In genomic region chr12:62525306-62525705, GRCh38 we compare ENCODE assay signal across 21 cellular contexts. TPM values are rescaled to one million over a fixed set of nuclear protein-coding genes. Genes with fewer than 3 reads are reported as not detected.
DNase-seq lines count a peak whose midpoint lies in the region; ATAC-seq, FAIRE-seq and TF ChIP-seq lines count a peak whose summit lies in the region.
"Had no signal": no experiment of that assay in that cellular context is flagged by ENCODE, and none has a peak within 500 bp of the region (broad histone marks: within the 10 kb centered on the region; RNA-seq: fewer than 3 reads in every experiment).

No MANE protein-coding gene starts in this region.

- RAD21 ChIA-PET in GM12878 (lab: Charles Lee; ENCODE audit: unreplicated experiment), result no interaction called here

- POLR2A ChIA-PET in GM12878 (lab: Charles Lee), result no interaction called here

- TF ChIP-seq EP300 in GM12878 (IDR thresholded peaks at IDR 0.05; ENCODE audit: borderline replicate concordance in 1 of 2, control insufficient read depth in 1 of 2, low read depth in 2 of 2, low read length in 2 of 2), result no peak

- no peak overlapping the region for H3K4me3 ChIP-seq in GM12878
- H3K4me3 ChIP-seq: left lung, psoas muscle, SK-N-MC, vagina had no signal

- in situ Hi-C loops in GM12878 (cut with MboI), result no loop called here

- H3K4me1 Mint-ChIP-seq in activated naive CD4-positive, alpha-beta T cell treated with anti-CD3 and anti-CD28 coated beads, Interleukin-2, amount 10 ng/mL, durations not matched to agents 7 days and 5 days, result peaks cover 15% of the 10 kb centered on the region
- H3K4me1 Mint-ChIP-seq in stimulated activated naive B cell treated with anti-CD40 and anti-IgM and Interleukin-4, amounts not matched to agents 10 μg/mL and 1 μg/mL and 100 μg/mL, for 72 hours, result no peaks in the 10 kb centered on the region

- no peak overlapping the region for H3K9ac ChIP-seq in GM12878 (ENCODE audit: control insufficient read depth, insufficient read depth, low read length)

- no peak overlapping the region for H3K4me3 Mint-ChIP-seq in activated naive CD4-positive, alpha-beta T cell treated with anti-CD3 and anti-CD28 coated beads, Interleukin-2, amount 10 ng/mL, durations not matched to agents 7 days and 5 days
- H3K4me3 Mint-ChIP-seq in stimulated activated naive B cell treated with anti-CD40 and anti-IgM and Interleukin-4, amounts not matched to agents 10 μg/mL and 1 μg/mL and 100 μg/mL, for 72 hours, result no peak overlapping the region

- no peak overlapping the region for H3K27ac ChIP-seq in GM12878 (ENCODE audit: control insufficient read depth, insufficient read depth)
- H3K27ac ChIP-seq: psoas muscle, SK-N-MC, vagina had no signal

- no peak for DNase-seq in activated naive CD4-positive, alpha-beta T cell treated with anti-CD3 and anti-CD28 coated beads, Interleukin-2, amount 10 ng/mL, durations not matched to agents 7 days and 5 days
- DNase-seq in activated naive CD4-positive, alpha-beta T cell treated with anti-CD3 and anti-CD28 coated beads, Interleukin-2, amount 50 U/mL, for 16 hours, result no peak
- DNase-seq in OCI-M1 (lab: John Stamatoyannopoulos, UW), result peak; percentile 26
- no peak for DNase-seq in GM12878 (ENCODE audit: low read depth, low spot score)
- DNase-seq in pons (ENCODE audit: low spot score), result peak; percentile 28
- DNase-seq in stimulated activated naive B cell treated with anti-CD40 and anti-IgM and Interleukin-4, amounts not matched to agents 10 μg/mL and 1 μg/mL and 100 μg/mL, for 72 hours, result no peak
- no peak for DNase-seq in foreskin melanocyte
- DNase-seq: activated CD4-positive, CD25-positive, alpha-beta regulatory T cell; erythroblast; foreskin fibroblast; GDM1; left lung; NCI-H1105; NCI-H2081 treated with DMSO at 0.1 percent for 48 hours; NCI-H510A; psoas muscle; RPMI8226; T-helper 9 cell had no signal

- H3K9me3 Mint-ChIP-seq in activated naive CD4-positive, alpha-beta T cell treated with anti-CD3 and anti-CD28 coated beads, Interleukin-2, amount 10 ng/mL, durations not matched to agents 7 days and 5 days, result no peaks in the 10 kb centered on the region
- no peaks in the 10 kb centered on the region for H3K9me3 Mint-ChIP-seq in stimulated activated naive B cell treated with anti-CD40 and anti-IgM and Interleukin-4, amounts not matched to agents 10 μg/mL and 1 μg/mL and 100 μg/mL, for 72 hours

- CTCF ChIA-PET in activated naive CD4-positive, alpha-beta T cell treated with anti-CD3 and anti-CD28 coated beads, Interleukin-2, amount 10 ng/mL, durations not matched to agents 7 days and 5 days (lab: Charles Lee), result interaction anchor here (0.7 kb wide), 1 partner anchor 87 kb away, joined by 3 read pairs; no protein-coding TSS in a partner anchor
- CTCF ChIA-PET in GM12878 (lab: Yijun Ruan, JAX), result interaction anchor here (1.0 to 1.2 kb wide), 2 partner anchors 263 to 269 kb away, joined by 4 to 5 read pairs; no protein-coding TSS in a partner anchor

- TF ChIP-seq CTCF in GM12878 (IDR thresholded peaks at IDR 0.05 in 2 of 3, conservative IDR thresholded peaks at IDR 0.05 in 1 of 3; ENCODE audit: control insufficient read depth in 2 of 3, extremely low read depth in 1 of 3, insufficient read depth in 1 of 3, low read depth in 3 of 3, low read length in 3 of 3), result no peak

- TF ChIP-seq RAD21 in GM12878 (IDR thresholded peaks at IDR 0.05; ENCODE audit: insufficient read depth, low read depth, low read length), result no peak

- peaks cover 29% of the 10 kb centered on the region for H3K36me3 Mint-ChIP-seq in activated naive CD4-positive, alpha-beta T cell treated with anti-CD3 and anti-CD28 coated beads, Interleukin-2, amount 10 ng/mL, durations not matched to agents 7 days and 5 days
- H3K36me3 Mint-ChIP-seq in stimulated activated naive B cell treated with anti-CD40 and anti-IgM and Interleukin-4, amounts not matched to agents 10 μg/mL and 1 μg/mL and 100 μg/mL, for 72 hours, result peaks cover 3 to 15% of the 10 kb centered on the region in 2 donors

- no peaks in the 10 kb centered on the region for H4K20me1 ChIP-seq in GM12878 (ENCODE audit: control insufficient read depth, insufficient read depth)

- SMC1A ChIA-PET in GM12878 (lab: Charles Lee; ENCODE audit: uncharacterized antibody, unreplicated experiment), result interaction anchor here (0.7 to 1.4 kb wide), 3 partner anchors 55 to 269 kb away, joined by 3 to 4 read pairs (median 3); no protein-coding TSS in a partner anchor

- no peak for ATAC-seq in GM12878
- ATAC-seq in stimulated activated naive B cell treated with anti-CD40 and anti-IgM and Interleukin-4, amounts not matched to agents 10 μg/mL and 1 μg/mL and 100 μg/mL, for 72 hours (replicated peaks), result no peak
- no peak for ATAC-seq in GM18517 (IDR thresholded peaks at IDR 0.05; ENCODE audit: unreplicated experiment)
- ATAC-seq: left lung, psoas muscle had no signal

- FAIRE-seq in GM12878 (lab: Jason Lieb, UNC), result no peak

- peaks cover 0 to 3% of the 10 kb centered on the region in 2 experiments; a peak in 1 of 4 replicates for H3K36me3 ChIP-seq in GM12878 (ENCODE audit: control insufficient read depth in 2 of 2, insufficient read depth in 2 of 2, low read length in 1 of 2)

- intact Hi-C loops in GM12878 (cut with micrococcal nuclease; ENCODE audit: unreplicated experiment), result no loop called here

- no peaks in the 10 kb centered on the region for H3K27me3 ChIP-seq in GM12878 (replicated peaks in 1 of 2; ENCODE audit: control insufficient read depth in 2 of 2, insufficient read depth in 2 of 2, low read length in 1 of 2)
- H3K27me3 ChIP-seq: left lung, vagina had no signal

- BruUV-seq in GM12878 (replicated peaks; lab: Mats Ljungman, UMichigan), result no TSS peak

- H2AFZ ChIP-seq in GM12878 (ENCODE audit: control insufficient read depth, low read depth, low read length), result no peak overlapping the region

- H3K27me3 Mint-ChIP-seq in activated naive CD4-positive, alpha-beta T cell treated with anti-CD3 and anti-CD28 coated beads, Interleukin-2, amount 10 ng/mL, durations not matched to agents 7 days and 5 days, result no peaks in the 10 kb centered on the region
- H3K27me3 Mint-ChIP-seq in stimulated activated naive B cell treated with anti-CD40 and anti-IgM and Interleukin-4, amounts not matched to agents 10 μg/mL and 1 μg/mL and 100 μg/mL, for 72 hours, result no peaks in the 10 kb centered on the region

- TF ChIP-seq POLR2A in GM12878 (IDR thresholded peaks at IDR 0.05; ENCODE audit: low read depth, low read length), result no peak

- H3K79me2 ChIP-seq in GM12878 (ENCODE audit: control insufficient read depth, insufficient read depth, low read length), result no peaks in the 10 kb centered on the region

- H3K4me1 ChIP-seq in GM12878 (ENCODE audit: control insufficient read depth, insufficient read depth, low read length), result no peaks in the 10 kb centered on the region
- H3K4me1 ChIP-seq: psoas muscle, vagina had no signal

- 0 out of 2 replicates have a peak overlapping the region, but pooled peaks have one; percentile 3 for H3K4me2 ChIP-seq in GM12878 (ENCODE audit: control insufficient read depth, insufficient read depth)

- H3K9me3 ChIP-seq in GM12878 (replicated peaks; ENCODE audit: control insufficient read depth, insufficient read depth, low read length), result no peaks in the 10 kb centered on the region
- H3K9me3 ChIP-seq: left lung, psoas muscle, vagina had no signal

- H3K27ac Mint-ChIP-seq in activated naive CD4-positive, alpha-beta T cell treated with anti-CD3 and anti-CD28 coated beads, Interleukin-2, amount 10 ng/mL, durations not matched to agents 7 days and 5 days, result peak overlapping the region; percentile 68
- no peak overlapping the region for H3K27ac Mint-ChIP-seq in stimulated activated naive B cell treated with anti-CD40 and anti-IgM and Interleukin-4, amounts not matched to agents 10 μg/mL and 1 μg/mL and 100 μg/mL, for 72 hours

TF ChIP-seq in GM12878, 131 proteins besides CTCF, POLR2A, EP300 and RAD21 (continues in another document):
- TF ChIP-seq ZZZ3 (IDR thresholded peaks at IDR 0.05; ENCODE audit: control insufficient read depth, insufficient read length, low read depth) (no peak), TCF7 (IDR thresholded peaks at IDR 0.05; ENCODE audit: borderline replicate concordance) (no peak), CHD2 (IDR thresholded peaks at IDR 0.05; ENCODE audit: borderline replicate concordance, low read depth, low read length) (no peak), E4F1 (IDR thresholded peaks at IDR 0.05; ENCODE audit: borderline replicate concordance, partially characterized antibody) (no peak)

RNA-seq across cellular contexts. Expression of gene MON2, which starts 58.7 kb away (rescaled TPM):
- total RNA-seq in GM12878 (2013; cell fraction: nucleolus; rRNA removed), result 350 and 393 TPM in 2 replicates
- total RNA-seq in GM12878 (2014; rRNA removed), result 23.8 and 24.9 TPM in 2 replicates
- total RNA-seq in GM12878 (2014; rRNA removed; fragmentation: Illumina TruSeq; extraction: Trizol), result 34.3 and 39.2 TPM in 2 replicates
- total RNA-seq in GM12878 (2021), result 28.7 and 32.4 TPM in 2 replicates
- 9.7 TPM for polyA plus RNA-seq in GM12878 (2011; ENCODE audit: low read depth)
- 22.9 and 31.9 TPM in 2 replicates for polyA plus RNA-seq in GM12878 (2011; rRNA removed)
- polyA plus RNA-seq in GM12878 (2011; cell fraction: cytosol; rRNA removed), result 5.5 and 10.3 TPM in 2 replicates
- 54.9 TPM in 2 replicates for polyA plus RNA-seq in GM12878 (2011; cell fraction: nucleus; rRNA removed)
- polyA plus RNA-seq in GM12878 (2012), result 15.3 and 21.1 TPM in 2 replicates
- 27.1 and 34.6 TPM in 2 replicates for polyA plus RNA-seq in GM12878 (2014; fragmentation: Illumina TruSeq; extraction: Trizol)
- polyA plus RNA-seq in GM12878 (2014; fragmentation: Nextera tagmentation; extraction: Ambion mirVana), result 1 to 10 TPM; 5.4 to 5.9 TPM
- 16.9 and 17.9 TPM in 2 replicates for polyA plus RNA-seq in GM12878 (2014; rRNA removed)
- polyA plus RNA-seq in GM12878 (2016; fragmentation: Nextera tagmentation; extraction: Ambion mirVana), result 10 to 100 TPM; 22.0 to 25.2 TPM
- polyA minus RNA-seq in GM12878 (2011; rRNA and poly(A)+ RNA removed), result 34.5 and 49.2 TPM in 2 replicates
- polyA minus RNA-seq in GM12878 (2011; cell fraction: cytosol; rRNA and poly(A)+ RNA removed), result 9.1 and 14.2 TPM in 2 replicates
- polyA minus RNA-seq in GM12878 (2011; cell fraction: nucleus; rRNA and poly(A)+ RNA removed), result 57.7 and 76.9 TPM in 2 replicates

Comparison
In these comparisons a context has a peak if more than half of its experiments do, and no peak if none do; other contexts are left out.
1. DNase-seq: peak in OCI-M1 (single experiment) and pons (single experiment); none in activated naive CD4-positive, alpha-beta T cell treated with anti-CD3 and anti-CD28 coated beads, Interleukin-2, amount 10 ng/mL, durations not matched to agents 7 days and 5 days (single experiment), activated naive CD4-positive, alpha-beta T cell treated with anti-CD3 and anti-CD28 coated beads, Interleukin-2, amount 50 U/mL, for 16 hours (single experiment), GM12878 (single experiment), stimulated activated naive B cell treated with anti-CD40 and anti-IgM and Interleukin-4, amounts not matched to agents 10 μg/mL and 1 μg/mL and 100 μg/mL, for 72 hours (single experiment) and foreskin melanocyte (single experiment).